17 cellular contexts compared by ENCODE assay signal in genomic region chr19:7137120-7137519, GRCh38.
A peak's percentile ranks its signal among the peaks of the same experiment; 100 is the strongest.
DNase-seq lines count a peak whose midpoint lies in the region; ATAC-seq, FAIRE-seq and TF ChIP-seq lines count a peak whose summit lies in the region.
"Had no signal": no experiment of that assay in that cellular context is flagged by ENCODE, and none has a peak within 500 bp of the region (broad histone marks: within the 10 kb centered on the region; RNA-seq: fewer than 3 reads in every experiment).

No MANE protein-coding gene starts in this region.

- TF ChIP-seq CTCF in SK-N-SH (IDR thresholded peaks at IDR 0.05) (no peak), IMR-90 (conservative IDR thresholded peaks at IDR 0.05; ENCODE audit: low read depth, low read length) (no peak), H1 (IDR thresholded peaks at IDR 0.05; ENCODE audit: control extremely low read depth in 1 of 3, insufficient read depth in 1 of 3, low read depth in 1 of 3, low read length in 3 of 3) (no peak), testis (IDR thresholded peaks at IDR 0.05) (no peak)

- BruUV-seq in IMR-90 (replicated peaks; lab: Mats Ljungman, UMichigan), result no TSS peak

- H3K79me2 ChIP-seq in SK-N-SH (ENCODE audit: insufficient read depth) (no peaks in the 10 kb centered on the region), H1 (ENCODE audit: control insufficient read depth in 1 of 2, insufficient read depth in 2 of 2, low read length in 2 of 2) (no peaks in the 10 kb centered on the region)

- no peak overlapping the region for H3K23ac ChIP-seq in IMR-90 (ENCODE audit: low read depth, low read length)
- no peak overlapping the region for H3K23ac ChIP-seq in H1 (ENCODE audit: insufficient read length)

- H4K5ac ChIP-seq in IMR-90 (ENCODE audit: low read depth, low read length) (no peak overlapping the region), H1 (ENCODE audit: insufficient read length, low read depth, low read length) (no peak overlapping the region)

- no peak overlapping the region for H2BK20ac ChIP-seq in IMR-90 (ENCODE audit: low read depth, low read length)
- no peak overlapping the region for H2BK20ac ChIP-seq in H1 (ENCODE audit: low read length)

- in situ Hi-C loops in IMR-90 (cut with MboI; ENCODE audit: low sequenced_read_pairs), result no loop called here

- H3K56ac ChIP-seq in IMR-90 (ENCODE audit: extremely low read depth, insufficient read depth, low read length) (no peak overlapping the region), H1 (replicated peaks; ENCODE audit: insufficient read length, low read depth, low read length) (no peak overlapping the region)

- H3K23me2 ChIP-seq in H1 (ENCODE audit: low read depth, low read length), result no peaks in the 10 kb centered on the region

- DNase-seq in SK-N-SH (no peak), IMR-90 (no peak), H1 (ENCODE audit: low read depth in 1 of 2, low spot score in 2 of 2) (no peak), testis (peak; percentile 55), amniotic stem cell (lab: John Stamatoyannopoulos, UW) (no peak)
- DNase-seq: BE2C; Caco-2; CD8-positive, alpha-beta T cell; DND-41; GDM1; H7; KBM-7 had no signal

- TF ChIP-seq EP300 in SK-N-SH (IDR thresholded peaks at IDR 0.05; ENCODE audit: borderline replicate concordance in 1 of 2, low read depth in 1 of 2, low read length in 1 of 2) (no peak), H1 (IDR thresholded peaks at IDR 0.05; ENCODE audit: borderline replicate concordance in 1 of 2, low read depth in 2 of 2, low read length in 2 of 2) (no peak)

- no peak overlapping the region for H3K4ac ChIP-seq in IMR-90 (ENCODE audit: low read depth, low read length)
- no peak overlapping the region for H3K4ac ChIP-seq in H1 (replicated peaks; ENCODE audit: insufficient read length, low read depth, low read length)

- H2BK120ac ChIP-seq in IMR-90 (ENCODE audit: low read depth, low read length), result no peak overlapping the region
- H2BK120ac ChIP-seq in H1 (replicated peaks; ENCODE audit: low read depth, low read length), result no peak overlapping the region

- H3K9me2 ChIP-seq in SK-N-SH, result no peaks in the 10 kb centered on the region

- intact Hi-C loops in IMR-90 (cut with micrococcal nuclease) (no loop called here), testis (cut with DNase I; ENCODE audit: low total_unique reads) (no loop called here)

- peaks cover 6% of the 10 kb centered on the region in 2 experiments for H3K36me3 ChIP-seq in SK-N-SH (replicated peaks in 1 of 2; ENCODE audit: control insufficient read depth in 1 of 2, insufficient read depth in 2 of 2, low read length in 1 of 2)
- H3K36me3 ChIP-seq in IMR-90 (ENCODE audit: control insufficient read depth, insufficient read depth, low read length), result peaks cover 12% of the 10 kb centered on the region
- H3K36me3 ChIP-seq in H1 (ENCODE audit: control insufficient read depth in 2 of 4, insufficient read depth in 4 of 4, low read length in 3 of 4), result peaks cover 6 to 36% (median 20%) of the 10 kb centered on the region in 4 experiments; a peak in 7 of 8 replicates
- no peaks in the 10 kb centered on the region for H3K36me3 ChIP-seq in testis (ENCODE audit: low read depth, missing control alignments)

- H4K91ac ChIP-seq in IMR-90 (ENCODE audit: insufficient read depth, low read depth, low read length) (no peak overlapping the region), H1 (replicated peaks; ENCODE audit: insufficient read length, low read length) (no peak overlapping the region)

- H3K9me1 ChIP-seq in IMR-90 (ENCODE audit: insufficient read depth, low read length), result 0 out of 2 replicates have a peak, but pooled peaks cover 3% of the 10 kb centered on the region

- no peaks in the 10 kb centered on the region for H3K79me1 ChIP-seq in IMR-90 (ENCODE audit: low read depth in 1 of 2, low read length in 2 of 2)
- no peaks in the 10 kb centered on the region for H3K79me1 ChIP-seq in H1 (ENCODE audit: low read depth, low read length)

- no peak for ATAC-seq in SK-N-SH treated with all-trans-retinoic acid at 6 μM for 48 hours
- no peak for ATAC-seq in IMR-90 (ENCODE audit: low read depth)
- no peak for ATAC-seq in GM21825 (IDR thresholded peaks at IDR 0.05; ENCODE audit: unreplicated experiment)
- ATAC-seq: CD8-positive, alpha-beta T cell had no signal

- H4K20me1 ChIP-seq in SK-N-SH (ENCODE audit: insufficient read depth) (no peaks in the 10 kb centered on the region), IMR-90 (ENCODE audit: insufficient read depth, low read length) (no peaks in the 10 kb centered on the region), H1 (replicated peaks in 1 of 2; ENCODE audit: control insufficient read depth in 1 of 2, insufficient read depth in 2 of 2, low read length in 2 of 2) (no peaks in the 10 kb centered on the region)

- H3K4me2 ChIP-seq in SK-N-SH (no peak overlapping the region), IMR-90 (ENCODE audit: low read depth, low read length) (no peak overlapping the region), H1 (ENCODE audit: insufficient read depth in 1 of 2, low read depth in 2 of 2, low read length in 2 of 2) (no peak overlapping the region)

- H2BK5ac ChIP-seq in IMR-90 (ENCODE audit: low read depth, low read length, poor library complexity, severe bottlenecking), result no peak overlapping the region
- no peak overlapping the region for H2BK5ac ChIP-seq in H1 (ENCODE audit: low read depth, low read length)

- dilution Hi-C loops in IMR-90 (cut with HindIII; ENCODE audit: low sequenced_read_pairs, unreplicated experiment), result no loop called here

- TF ChIP-seq POLR2A in IMR-90 (IDR thresholded peaks at IDR 0.05; ENCODE audit: low read depth, low read length) (no peak), H1 (IDR thresholded peaks at IDR 0.05; ENCODE audit: control extremely low read depth in 1 of 2, low read depth in 2 of 2, low read length in 2 of 2) (no peak), testis (IDR thresholded peaks at IDR 0.05) (no peak)

- TF ChIP-seq RAD21 in SK-N-SH (IDR thresholded peaks at IDR 0.05; ENCODE audit: low read length), result no peak
- TF ChIP-seq RAD21 in IMR-90 (IDR thresholded peaks at IDR 0.05; ENCODE audit: low read length), result no peak
- no peak for TF ChIP-seq RAD21 in H1 (IDR thresholded peaks at IDR 0.05 in 1 of 2, conservative IDR thresholded peaks at IDR 0.05 in 1 of 2; ENCODE audit: low read depth in 2 of 2, low read length in 2 of 2)

- POLR2A ChIA-PET in SK-N-SH (lab: Yijun Ruan, JAX) (no interaction called here), IMR-90 (lab: Charles Lee; ENCODE audit: unreplicated experiment) (no interaction called here), H1 (lab: Charles Lee; ENCODE audit: partially characterized antibody) (no interaction called here)

- H2AK5ac ChIP-seq in IMR-90 (ENCODE audit: low read depth, low read length) (no peak overlapping the region), H1 (ENCODE audit: low read depth, low read length) (no peak overlapping the region)

- 57% methylated on average over 1 of the region's 2 CpGs for WGBS in SK-N-SH (ENCODE audit: low lambda C conversion rate)
- no CpG with 5 or more reads among the region's 2 CpGs for WGBS in IMR-90 (ENCODE audit: extremely low coverage in 2 of 2, insufficient read length in 1 of 2), 2 experiments
- WGBS in H1 (ENCODE audit: extremely low coverage in 1 of 2, insufficient coverage in 1 of 2, insufficient read length in 1 of 2, insufficient replicate concordance in 2 of 2, low coverage in 1 of 2, low lambda C conversion rate in 2 of 2, missing lambda C conversion rate in 1 of 2), 2 experiments, result 94% methylated on average over 2 of the region's 2 CpGs; no CpG with 5 or more reads in 1 of the 2 experiments
- 43 to 50% methylated on average over 2 of the region's 2 CpGs for WGBS in testis, 2 donors

- no peak for FAIRE-seq in H1 (lab: Jason Lieb, UNC)
- FAIRE-seq: A204.1, GM19239 had no signal

- H4K8ac ChIP-seq in IMR-90 (ENCODE audit: low read depth in 2 of 2, low read length in 2 of 2) (no peak overlapping the region), H1 (ENCODE audit: extremely low read depth, insufficient read depth, low read length) (no peak overlapping the region)

- no peaks in the 10 kb centered on the region for H3K9me3 ChIP-seq in SK-N-SH
- peaks cover 3% of the 10 kb centered on the region; the same call in 1 of the 2 replicates for H3K9me3 ChIP-seq in IMR-90 (ENCODE audit: control insufficient read depth, insufficient read depth, low read length)
- peaks cover 2 to 3% of the 10 kb centered on the region in 2 experiments; a peak in 1 of 4 replicates for H3K9me3 ChIP-seq in H1 (ENCODE audit: insufficient read depth in 2 of 2, low read depth in 1 of 2, low read length in 1 of 2)
- no peaks in the 10 kb centered on the region for H3K9me3 ChIP-seq in testis
- H3K9me3 ChIP-seq: BE2C, Caco-2 had no signal

- H3K14ac ChIP-seq in IMR-90 (replicated peaks; ENCODE audit: low read depth, low read length) (no peak overlapping the region), H1 (ENCODE audit: insufficient read length) (no peak overlapping the region)

- H2AFZ ChIP-seq in SK-N-SH (ENCODE audit: low read depth) (no peak overlapping the region), IMR-90 (replicated peaks; ENCODE audit: low read length, poor library complexity) (no peak overlapping the region), H1 (ENCODE audit: low read length) (no peak overlapping the region)

- H3F3A ChIP-seq in SK-N-SH (replicated peaks; ENCODE audit: insufficient read depth), result no peaks in the 10 kb centered on the region

- no peaks in the 10 kb centered on the region for H3K4me1 ChIP-seq in SK-N-SH (ENCODE audit: control insufficient read depth in 1 of 2, insufficient read depth in 2 of 2, low read depth in 1 of 2, low read length in 1 of 2)
- H3K4me1 ChIP-seq in IMR-90 (ENCODE audit: control insufficient read depth, insufficient read depth, low read length), result no peaks in the 10 kb centered on the region
- H3K4me1 ChIP-seq in H1 (replicated peaks in 1 of 4; ENCODE audit: control insufficient read depth in 3 of 4, insufficient read depth in 4 of 4, low read length in 3 of 4), result no peaks in the 10 kb centered on the region
- peaks cover 5% of the 10 kb centered on the region for H3K4me1 ChIP-seq in testis
- H3K4me1 ChIP-seq: BE2C had no signal

- no peak overlapping the region for H2BK12ac ChIP-seq in H1 (ENCODE audit: low read depth, low read length)

- no peak overlapping the region for H3K4me3 ChIP-seq in SK-N-SH (ENCODE audit: low read depth in 2 of 2, low read length in 1 of 2)
- no peak overlapping the region for H3K4me3 ChIP-seq in IMR-90 (ENCODE audit: insufficient read depth, low read depth, low read length)
- no peak overlapping the region for H3K4me3 ChIP-seq in H1 (ENCODE audit: extremely low read depth in 1 of 4, insufficient read depth in 2 of 4, low read depth in 3 of 4, low read length in 4 of 4)
- no peak overlapping the region for H3K4me3 ChIP-seq in testis

- H3K18ac ChIP-seq in IMR-90 (ENCODE audit: low read depth, low read length), result no peak overlapping the region
- no peak overlapping the region for H3K18ac ChIP-seq in H1 (ENCODE audit: extremely low read depth, low read length)

- H3K27ac ChIP-seq in SK-N-SH (ENCODE audit: low read depth in 2 of 2, low read length in 1 of 2), result no peak overlapping the region
- no peak overlapping the region for H3K27ac ChIP-seq in IMR-90 (ENCODE audit: insufficient read depth, low read length)
- no peak overlapping the region for H3K27ac ChIP-seq in H1 (ENCODE audit: low read depth, low read length)
- H3K27ac ChIP-seq in testis, result no peak overlapping the region
- H3K27ac ChIP-seq: C4-2B had no signal

- no peak overlapping the region for H2AK9ac ChIP-seq in IMR-90 (replicated peaks; ENCODE audit: low read depth, low read length, poor library complexity)

- H2BK15ac ChIP-seq in IMR-90 (ENCODE audit: low read depth, low read length) (no peak overlapping the region), H1 (ENCODE audit: low read length) (no peak overlapping the region)

- H3K27me3 ChIP-seq in SK-N-SH (ENCODE audit: insufficient read depth) (no peaks in the 10 kb centered on the region), IMR-90 (ENCODE audit: control insufficient read depth, insufficient read depth, low read length) (no peaks in the 10 kb centered on the region), H1 (replicated peaks in 1 of 4; ENCODE audit: control insufficient read depth in 3 of 4, extremely low read depth in 1 of 4, insufficient read depth in 3 of 4, low read length in 3 of 4) (no peaks in the 10 kb centered on the region), testis (no peaks in the 10 kb centered on the region)
- H3K27me3 ChIP-seq: BE2C had no signal

- CTCF ChIA-PET in SK-N-SH (lab: Yijun Ruan, JAX) (interaction anchor here (3.3 kb wide), 1 partner anchor 12 kb away, joined by 16 read pairs; no protein-coding TSS in a partner anchor), IMR-90 (lab: Yijun Ruan, JAX) (interaction anchor here (0.7 kb wide), 1 partner anchor 11 kb away, joined by 6 read pairs; no protein-coding TSS in a partner anchor), H1 (lab: Charles Lee; ENCODE audit: partially characterized antibody) (interaction anchor here (0.7 to 1.5 kb wide), 2 partner anchors 188 to 193 kb away, joined by 3 read pairs; no protein-coding TSS in a partner anchor)

- H3K9ac ChIP-seq in SK-N-SH, result no peak overlapping the region
- H3K9ac ChIP-seq in IMR-90 (ENCODE audit: low read depth, low read length), result no peak overlapping the region
- no peak overlapping the region for H3K9ac ChIP-seq in H1 (replicated peaks in 1 of 4; ENCODE audit: extremely low read depth in 1 of 4, low read depth in 3 of 4, low read length in 3 of 4)

Comparison
In these comparisons a context has a peak if more than half of its experiments do, and no peak if none do; other contexts are left out.
1. Of the 17 proteins assayed by ChIP-seq in both H1 and SK-N-SH: peak only in H1: USF2; only in SK-N-SH: none; in both: none; in neither: 16.